7 cellular contexts compared by ENCODE assay signal in the genomic region with DNA sequence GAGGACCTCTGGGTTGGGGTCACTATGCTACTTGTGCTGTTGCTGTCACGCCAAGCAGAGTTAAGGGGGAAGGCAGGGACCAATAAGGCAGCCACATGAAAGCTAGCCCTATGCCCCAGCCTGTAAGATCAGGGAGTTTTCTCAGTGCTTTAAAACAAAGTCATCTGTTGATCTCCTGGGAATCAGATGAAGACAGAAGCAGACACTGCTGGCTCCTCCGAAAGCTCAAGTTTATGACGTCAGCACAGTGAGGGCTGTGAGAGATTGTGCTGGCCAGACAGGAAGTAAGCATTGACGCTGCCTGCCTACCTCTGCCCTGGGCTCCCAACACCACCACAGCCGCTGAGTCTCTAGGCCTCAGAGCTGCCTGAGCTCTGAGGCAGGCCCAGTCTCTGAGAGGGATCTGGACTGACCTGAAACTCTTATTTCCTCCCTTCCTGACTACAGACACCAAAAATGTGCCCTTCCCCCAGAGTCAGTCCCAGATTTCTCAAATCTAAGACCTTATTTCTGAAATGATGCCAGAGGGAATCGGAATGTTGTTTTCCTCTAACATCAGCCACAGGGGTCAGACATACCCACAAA.
DNase-seq lines count a peak whose midpoint lies in the region; ATAC-seq, FAIRE-seq and TF ChIP-seq lines count a peak whose summit lies in the region.

No MANE protein-coding gene starts in this region.

- H3K9me3 ChIP-seq in GM23248 (ENCODE audit: low read depth) (no peaks in the 10 kb centered on the region), T-helper 17 cell (ENCODE audit: control insufficient read depth, low read length, poor library complexity, severe bottlenecking) (no peaks in the 10 kb centered on the region), GM12878 (replicated peaks; ENCODE audit: control insufficient read depth, insufficient read depth, low read length) (no peaks in the 10 kb centered on the region), lung (ENCODE audit: control insufficient read depth in 2 of 2, insufficient read depth in 1 of 2, low read length in 1 of 2) (no peaks in the 10 kb centered on the region)

- no TSS peak for BruUV-seq in GM12878 (replicated peaks; lab: Mats Ljungman, UMichigan)

- peaks cover 14% of the 10 kb centered on the region for H3K4me1 Mint-ChIP-seq in T-helper 17 cell

- RAD21 ChIA-PET in GM12878 (lab: Charles Lee; ENCODE audit: unreplicated experiment), result interaction anchor here (0.8 to 1.5 kb wide), 7 partner anchors 8 to 116 kb away, joined by 3 to 7 read pairs (median 4); no protein-coding TSS in a partner anchor

- no peaks in the 10 kb centered on the region for H3K79me2 ChIP-seq in GM23248 (ENCODE audit: insufficient read depth)
- no peaks in the 10 kb centered on the region for H3K79me2 ChIP-seq in GM12878 (ENCODE audit: control insufficient read depth, insufficient read depth, low read length)

- H3K27ac ChIP-seq in GM23248 (peak overlapping the region; percentile 88), GM12878 (ENCODE audit: control insufficient read depth, insufficient read depth) (no peak overlapping the region), lung (ENCODE audit: low read depth in 1 of 2, low read length in 1 of 2) (peak overlapping the region; percentile 14 to 72)

- peak overlapping the region; percentile 45 for H3K27ac Mint-ChIP-seq in T-helper 17 cell

- H4K20me1 ChIP-seq in GM23248 (ENCODE audit: insufficient read depth) (no peaks in the 10 kb centered on the region), GM12878 (ENCODE audit: control insufficient read depth, insufficient read depth) (no peaks in the 10 kb centered on the region)

- no peak for FAIRE-seq in GM12878 (lab: Jason Lieb, UNC)

- TF ChIP-seq EP300 in GM12878 (IDR thresholded peaks at IDR 0.05; ENCODE audit: borderline replicate concordance in 1 of 2, control insufficient read depth in 1 of 2, low read depth in 2 of 2, low read length in 2 of 2), result peak in 1 of 2 experiments; percentile 19; a peak in 2 of 4 replicates

- POLR2A ChIA-PET in GM12878 (lab: Charles Lee), result interaction anchor here (0.7 kb wide), 1 partner anchor 22 kb away, joined by 3 read pairs; no protein-coding TSS in a partner anchor

- no peaks in the 10 kb centered on the region for H3K27me3 Mint-ChIP-seq in T-helper 17 cell

- intact Hi-C loops in GM12878 (cut with micrococcal nuclease; ENCODE audit: unreplicated experiment), result no loop called here

- H3K9me2 ChIP-seq in GM23248 (ENCODE audit: insufficient read depth), result no peaks in the 10 kb centered on the region

- no peak for TF ChIP-seq POLR2A in GM12878 (IDR thresholded peaks at IDR 0.05; ENCODE audit: low read depth, low read length)

- ATAC-seq in T-helper 17 cell (peak; percentile 93), GM12878 (peak; percentile 96), lung (ENCODE audit: insufficient read depth, low FRiP score) (peak; percentile 41), HG02970 (IDR thresholded peaks at IDR 0.05; ENCODE audit: low FRiP score, unreplicated experiment) (no peak)

- H3K36me3 ChIP-seq in GM23248 (ENCODE audit: low read depth) (no peaks in the 10 kb centered on the region), GM12878 (ENCODE audit: control insufficient read depth in 2 of 2, insufficient read depth in 2 of 2, low read length in 1 of 2) (no peaks in the 10 kb centered on the region), lung (ENCODE audit: control insufficient read depth in 2 of 2, insufficient read depth in 2 of 2, low read length in 2 of 2) (no peaks in the 10 kb centered on the region)

- SMC1A ChIA-PET in GM12878 (lab: Charles Lee; ENCODE audit: uncharacterized antibody, unreplicated experiment), result interaction anchor here (0.6 to 1.9 kb wide), 6 partner anchors 9 to 185 kb away, joined by 3 to 9 read pairs (median 4); no protein-coding TSS in a partner anchor

- CTCF ChIA-PET in GM12878 (lab: Yijun Ruan, JAX), result interaction anchor here (1.0 kb wide), 2 partner anchors 88 to 96 kb away, joined by 3 to 4 read pairs; no protein-coding TSS in a partner anchor

- TF ChIP-seq RAD21 in GM12878 (IDR thresholded peaks at IDR 0.05; ENCODE audit: insufficient read depth, low read depth, low read length), result no peak

- peaks cover 13% of the 10 kb centered on the region for H3F3A ChIP-seq in GM23248 (ENCODE audit: insufficient read depth)

- no peaks in the 10 kb centered on the region for H3K27me3 ChIP-seq in GM23248 (replicated peaks; ENCODE audit: insufficient read depth)
- H3K27me3 ChIP-seq in GM12878 (replicated peaks in 1 of 2; ENCODE audit: control insufficient read depth in 2 of 2, insufficient read depth in 2 of 2, low read length in 1 of 2), result no peaks in the 10 kb centered on the region
- no peaks in the 10 kb centered on the region for H3K27me3 ChIP-seq in lung (ENCODE audit: control insufficient read depth, insufficient read depth)

- H3K4me2 ChIP-seq in GM23248 (ENCODE audit: unreplicated experiment) (peak overlapping the region; percentile 37), GM12878 (ENCODE audit: control insufficient read depth, insufficient read depth) (no peak overlapping the region)

- WGBS in GM23248 (ENCODE audit: low coverage in 1 of 2, low lambda C conversion rate in 2 of 2, missing lambda C conversion rate in 2 of 2), 2 experiments, result 31 to 34% methylated on average over 6 of the region's 6 CpGs
- 51% methylated on average over 6 of the region's 6 CpGs for WGBS in GM12878 (ENCODE audit: insufficient coverage, insufficient replicate concordance, low lambda C conversion rate, missing lambda C conversion rate)
- WGBS in lung, 2 donors, result 49 to 57% methylated on average over 6 of the region's 6 CpGs

- peak overlapping the region; percentile 72 for H3K9ac ChIP-seq in GM23248
- H3K9ac ChIP-seq in GM12878 (ENCODE audit: control insufficient read depth, insufficient read depth, low read length), result no peak overlapping the region

- peaks cover 17% of the 10 kb centered on the region for H3K4me1 ChIP-seq in GM23248 (ENCODE audit: insufficient read depth)
- no peaks in the 10 kb centered on the region for H3K4me1 ChIP-seq in GM12878 (ENCODE audit: control insufficient read depth, insufficient read depth, low read length)
- peaks cover 0 to 17% of the 10 kb centered on the region in 2 donors for H3K4me1 ChIP-seq in lung (ENCODE audit: control insufficient read depth in 2 of 2, insufficient read depth in 2 of 2, low read length in 2 of 2)

- no peak overlapping the region for H3K4me3 Mint-ChIP-seq in T-helper 17 cell

- in situ Hi-C loops in GM23248 (cut with MboI) (no loop called here), GM12878 (cut with MboI) (no loop called here)

- H3K36me3 Mint-ChIP-seq in T-helper 17 cell (ENCODE audit: low read depth), result peaks cover 3% of the 10 kb centered on the region

- TF ChIP-seq CTCF in GM12878 (IDR thresholded peaks at IDR 0.05 in 2 of 3, conservative IDR thresholded peaks at IDR 0.05 in 1 of 3; ENCODE audit: control insufficient read depth in 2 of 3, extremely low read depth in 1 of 3, insufficient read depth in 1 of 3, low read depth in 3 of 3, low read length in 3 of 3) (no peak), lung (IDR thresholded peaks at IDR 0.05; ENCODE audit: control extremely low read depth, extremely low read depth) (no peak)

- H3K4me3 ChIP-seq in GM23248 (no peak overlapping the region), GM12878 (no peak overlapping the region), lung (no peak overlapping the region)

- peak; percentile 97 for DNase-seq in GM23248
- DNase-seq in T-helper 17 cell, result peak in 2 of 3 donors; percentile 14 to 18
- DNase-seq in GM12878 (ENCODE audit: low read depth, low spot score), result peak; percentile 33
- no peak for DNase-seq in lung (ENCODE audit: low spot score)
- peak; percentile 28 for DNase-seq in stimulated activated CD8-positive, alpha-beta memory T cell treated with anti-CD3 and anti-CD28 coated beads, Interleukin-4, amount 100 ng/mL, for 24 hours (ENCODE audit: low read depth)
- no peak for DNase-seq in NCI-H1930 (lab: John Stamatoyannopoulos, UW)

- peak overlapping the region; percentile 41 for H2AFZ ChIP-seq in GM23248
- H2AFZ ChIP-seq in GM12878 (ENCODE audit: control insufficient read depth, low read depth, low read length), result peak overlapping the region; percentile 21

TF ChIP-seq in GM12878, 131 proteins besides CTCF, POLR2A, EP300 and RAD21 (continues in another document):
- TF ChIP-seq CBX3 (IDR thresholded peaks at IDR 0.05; ENCODE audit: borderline replicate concordance, low read depth), result no peak
- no peak for TF ChIP-seq RB1 (IDR thresholded peaks at IDR 0.05; ENCODE audit: borderline replicate concordance)
- no peak for TF ChIP-seq TCF12 (IDR thresholded peaks at IDR 0.05; ENCODE audit: low read depth, low read length)
- TF ChIP-seq SUZ12 (IDR thresholded peaks at IDR 0.05; ENCODE audit: unreplicated experiment), result no peak
- peak; percentile 64 for TF ChIP-seq NBN (IDR thresholded peaks at IDR 0.05)
- TF ChIP-seq, protein P1, sequence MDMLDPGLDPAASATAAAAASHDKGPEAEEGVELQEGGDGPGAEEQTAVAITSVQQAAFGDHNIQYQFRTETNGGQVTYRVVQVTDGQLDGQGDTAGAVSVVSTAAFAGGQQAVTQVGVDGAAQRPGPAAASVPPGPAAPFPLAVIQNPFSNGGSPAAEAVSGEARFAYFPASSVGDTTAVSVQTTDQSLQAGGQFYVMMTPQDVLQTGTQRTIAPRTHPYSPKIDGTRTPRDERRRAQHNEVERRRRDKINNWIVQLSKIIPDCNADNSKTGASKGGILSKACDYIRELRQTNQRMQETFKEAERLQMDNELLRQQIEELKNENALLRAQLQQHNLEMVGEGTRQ (IDR thresholded peaks at IDR 0.05; ENCODE audit: borderline replicate concordance, low read depth, low read length), result no peak
- 0 out of 2 replicates have a peak, but pooled peaks have one; percentile 31 for TF ChIP-seq DPF2 (IDR thresholded peaks at IDR 0.05)
- peak; percentile 82 for TF ChIP-seq CREB1 (IDR thresholded peaks at IDR 0.05; ENCODE audit: low read depth)
- TF ChIP-seq SPI1 (IDR thresholded peaks at IDR 0.05; ENCODE audit: borderline replicate concordance, insufficient read depth, low read depth, low read length), result peak; percentile 21; the same call in 1 of the 2 replicates
- TF ChIP-seq MEF2B (IDR thresholded peaks at IDR 0.05; ENCODE audit: partially characterized antibody, poor library complexity, severe bottlenecking), result peak; percentile 77
- TF ChIP-seq CHD2 (IDR thresholded peaks at IDR 0.05; ENCODE audit: borderline replicate concordance, low read depth, low read length), result 0 out of 2 replicates have a peak, but pooled peaks have one; percentile 27
- TF ChIP-seq SUPT20H (IDR thresholded peaks at IDR 0.05; ENCODE audit: borderline replicate concordance, control insufficient read depth, low read depth, low read length), result no peak
- TF ChIP-seq NR2F1 (conservative IDR thresholded peaks at IDR 0.05), result peak; percentile 70
- TF ChIP-seq RELA (IDR thresholded peaks at IDR 0.05; ENCODE audit: borderline replicate concordance, partially characterized antibody), result no peak
- TF ChIP-seq ZNF207 (IDR thresholded peaks at IDR 0.05; ENCODE audit: borderline replicate concordance), result no peak
- peak; percentile 97 for TF ChIP-seq ATF7 (IDR thresholded peaks at IDR 0.05; ENCODE audit: low read depth)
- peak; percentile 82 for TF ChIP-seq CREM (IDR thresholded peaks at IDR 0.05; ENCODE audit: low read depth)
- TF ChIP-seq IKZF2 (IDR thresholded peaks at IDR 0.05), result peak in 1 of 2 experiments; percentile 36; a peak in 1 of 4 replicates

Comparison
In these comparisons a context has a peak if more than half of its experiments do, and no peak if none do; other contexts are left out.
1. DNase-seq: peak in GM23248 (single experiment), T-helper 17 cell (2 of 3), GM12878 (single experiment) and stimulated activated CD8-positive, alpha-beta memory T cell treated with anti-CD3 and anti-CD28 coated beads, Interleukin-4, amount 100 ng/mL, for 24 hours (single experiment); none in lung (single experiment) and NCI-H1930 (0 of 2).